Comparison of ENCODE assay signal across 35 cellular contexts in genomic region chr22:39166547-39166946, GRCh38.
"Had no signal": no experiment of that assay in that cellular context is flagged by ENCODE, and none has a peak within 500 bp of the region (broad histone marks: within the 10 kb centered on the region; RNA-seq: fewer than 3 reads in every experiment).

No MANE protein-coding gene starts in this region.

- H3K36me3 ChIP-seq: MG63 had no signal

- H3K27ac ChIP-seq: KMS-11 had no signal

- DNase-seq: Karpas-422, Kasumi-1, MG63, MM.1S, MV-4-11, NCI-H1048, NCI-H1092, NCI-H1092 treated with DMSO at 0.1 percent for 48 hours, NCI-H1105, NCI-H1105 treated with DMSO at 0.1 percent for 48 hours, NCI-H1417, NCI-H1417 treated with DMSO at 0.1 percent for 48 hours, NCI-H1436, NCI-H1436 treated with DMSO at 0.1 percent for 48 hours, NCI-H146, NCI-H1694, NCI-H1694 treated with DMSO at 0.1 percent for 48 hours, NCI-H187, NCI-H187 treated with DMSO at 0.1 percent for 48 hours, NCI-H1930, NCI-H2029, NCI-H2029 treated with DMSO at 0.1 percent for 48 hours, NCI-H2081, NCI-H2081 treated with DMSO at 0.1 percent for 48 hours, NCI-H2107, NCI-H2171, NCI-H2171 treated with DMSO at 0.1 percent for 48 hours, NCI-H2227 treated with DMSO at 0.1 percent for 48 hours, NCI-H226, NCI-H345, NCI-H446, NCI-H446 treated with DMSO at 0.1 percent for 48 hours, NCI-H510A, NCI-H510A treated with DMSO at 0.1 percent for 48 hours had no signal

- H3K9ac ChIP-seq: KMS-11 had no signal

- H3K27me3 ChIP-seq: MG63 had no signal

- H3K4me2 ChIP-seq: KMS-11 had no signal

- H3K4me3 ChIP-seq: MG63 had no signal
